1 cellular context compared by ENCODE assay signal in genomic region chr6:26286168-26286854, GRCh38.
A peak's percentile ranks its signal among the peaks of the same experiment; 100 is the strongest.
TF ChIP-seq lines count a peak whose summit lies in the region.

No MANE protein-coding gene starts in this region.

TF ChIP-seq in IMR-90, 13 proteins besides CTCF, POLR2A, EP300 and RAD21 (continued from another document):
- TF ChIP-seq CEBPB (IDR thresholded peaks at IDR 0.05; ENCODE audit: low read depth, low read length) = no peak
- TF ChIP-seq, protein P1, sequence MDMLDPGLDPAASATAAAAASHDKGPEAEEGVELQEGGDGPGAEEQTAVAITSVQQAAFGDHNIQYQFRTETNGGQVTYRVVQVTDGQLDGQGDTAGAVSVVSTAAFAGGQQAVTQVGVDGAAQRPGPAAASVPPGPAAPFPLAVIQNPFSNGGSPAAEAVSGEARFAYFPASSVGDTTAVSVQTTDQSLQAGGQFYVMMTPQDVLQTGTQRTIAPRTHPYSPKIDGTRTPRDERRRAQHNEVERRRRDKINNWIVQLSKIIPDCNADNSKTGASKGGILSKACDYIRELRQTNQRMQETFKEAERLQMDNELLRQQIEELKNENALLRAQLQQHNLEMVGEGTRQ (IDR thresholded peaks at IDR 0.05; ENCODE audit: low read depth, low read length) = 0 out of 2 replicates have a peak, but pooled peaks have one; percentile 16
